9 cellular contexts compared by ENCODE assay signal in the genomic region with DNA sequence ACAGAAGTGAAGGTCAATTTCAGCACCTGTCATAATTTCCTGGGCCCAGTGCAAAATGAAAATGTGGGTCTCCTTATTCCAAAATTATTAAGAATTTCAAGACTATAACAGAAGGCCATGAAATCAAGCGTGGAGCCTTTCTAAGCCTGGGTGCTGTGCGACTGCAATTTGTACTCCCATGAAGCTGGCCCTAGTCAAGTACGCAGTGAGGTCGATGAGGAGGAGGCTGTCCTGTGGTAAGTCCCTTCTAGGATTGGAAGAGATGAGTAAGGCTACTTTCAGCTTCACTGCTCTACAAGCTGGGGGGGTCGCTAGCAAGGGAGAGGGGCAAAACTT. TPM values are rescaled to one million over a fixed set of nuclear protein-coding genes. Genes with fewer than 3 reads are reported as not detected.
DNase-seq lines count a peak whose midpoint lies in the region; ATAC-seq and TF ChIP-seq lines count a peak whose summit lies in the region.
"Had no signal": no experiment of that assay in that cellular context is flagged by ENCODE, and none has a peak within 500 bp of the region (broad histone marks: within the 10 kb centered on the region; RNA-seq: fewer than 3 reads in every experiment).

No MANE protein-coding gene starts in this region.

- H3K4me2 ChIP-seq in skeletal muscle satellite cell (ENCODE audit: low read length): peak overlapping the region; percentile 82

- no peaks in the 10 kb centered on the region for H3K27me3 Mint-ChIP-seq in activated CD4-positive, alpha-beta T cell treated with anti-CD3 and anti-CD28 coated beads, Interleukin-2, amount 10 ng/mL, durations not matched to agents 24 days and 14 days

- ATAC-seq in heart right ventricle: peak; percentile 8 to 60 (median 45)

- H3K27ac Mint-ChIP-seq in activated CD4-positive, alpha-beta T cell treated with anti-CD3 and anti-CD28 coated beads, Interleukin-2, amount 10 ng/mL, durations not matched to agents 24 days and 14 days: peak overlapping the region; percentile 99

- H3K36me3 Mint-ChIP-seq in activated CD4-positive, alpha-beta T cell treated with anti-CD3 and anti-CD28 coated beads, Interleukin-2, amount 10 ng/mL, durations not matched to agents 24 days and 14 days (ENCODE audit: low read depth): peaks cover 24% of the 10 kb centered on the region

- peaks cover 0 to 31% (median 12%) of the 10 kb centered on the region in 9 donors for H3K36me3 ChIP-seq in heart right ventricle
- H3K36me3 ChIP-seq in skeletal muscle satellite cell (ENCODE audit: insufficient read depth, low read length): peaks cover 18% of the 10 kb centered on the region

- TF ChIP-seq CTCF in VCaP (conservative IDR thresholded peaks at IDR 0.05) (no peak), heart right ventricle (IDR thresholded peaks at IDR 0.05) (no peak)

- H3K27ac ChIP-seq in VCaP: peak overlapping the region; percentile 76
- H3K27ac ChIP-seq in heart right ventricle: peak overlapping the region in 9 of 10 donors; percentile 26 to 95 (median 88)

- peaks cover 28% of the 10 kb centered on the region for H3K4me1 Mint-ChIP-seq in activated CD4-positive, alpha-beta T cell treated with anti-CD3 and anti-CD28 coated beads, Interleukin-2, amount 10 ng/mL, durations not matched to agents 24 days and 14 days

- peak overlapping the region; percentile 22 for H3K9ac ChIP-seq in skeletal muscle satellite cell (ENCODE audit: low read depth, low read length)

- H3K4me3 ChIP-seq in heart right ventricle: peak overlapping the region in 9 of 10 donors; percentile 84 to 98 (median 93)
- peak overlapping the region; percentile 83 for H3K4me3 ChIP-seq in skeletal muscle satellite cell (ENCODE audit: low read length)

- WGBS in heart right ventricle, 2 donors: 14 to 20% methylated on average over 5 of the region's 5 CpGs

- peak overlapping the region; percentile 99 for H3K4me3 Mint-ChIP-seq in activated CD4-positive, alpha-beta T cell treated with anti-CD3 and anti-CD28 coated beads, Interleukin-2, amount 10 ng/mL, durations not matched to agents 24 days and 14 days

- H3K27me3 ChIP-seq in heart right ventricle: no peaks in the 10 kb centered on the region
- no peaks in the 10 kb centered on the region for H3K27me3 ChIP-seq in skeletal muscle satellite cell (ENCODE audit: control insufficient read depth, insufficient read depth, low read length)

- intact Hi-C loops in activated CD4-positive, alpha-beta T cell treated with anti-CD3 and anti-CD28 coated beads, Interleukin-2, amount 10 ng/mL, durations not matched to agents 24 days and 14 days (cut with micrococcal nuclease): loop anchor here (1.0 to 2.0 kb wide), 4 partner anchors 20 to 489 kb away; a partner anchor contains a TSS
- intact Hi-C loops in heart right ventricle (cut with DNase I): loop anchor here in 1 of 10 donors (2.0 to 5.0 kb wide), 2 partner anchors 30 to 76 kb away; a partner anchor contains a TSS

- H3K4me1 ChIP-seq in heart right ventricle (peaks cover 7 to 28% (median 22%) of the 10 kb centered on the region in 9 donors), skeletal muscle satellite cell (ENCODE audit: control insufficient read depth, insufficient read depth, low read length) (peaks cover 24% of the 10 kb centered on the region)

- no peaks in the 10 kb centered on the region for H3K9me3 Mint-ChIP-seq in activated CD4-positive, alpha-beta T cell treated with anti-CD3 and anti-CD28 coated beads, Interleukin-2, amount 10 ng/mL, durations not matched to agents 24 days and 14 days

- DNase-seq in activated CD4-positive, alpha-beta T cell treated with anti-CD3 and anti-CD28 coated beads, Interleukin-2, amount 10 ng/mL, durations not matched to agents 24 days and 14 days: no peak
- no peak for DNase-seq in activated CD4-positive, alpha-beta T cell treated with anti-CD3 and anti-CD28 coated beads, Interleukin-2, amount 50 U/mL, for 4 hours
- DNase-seq in heart right ventricle: no peak
- DNase-seq in HT-29 (ENCODE audit: low spot score): no peak
- DNase-seq in activated CD8-positive, alpha-beta memory T cell treated with anti-CD3 and anti-CD28 coated beads for 24 hours: no peak
- DNase-seq in ureter (ENCODE audit: low spot score): no peak

- H3K9me3 ChIP-seq in heart right ventricle (no peaks in the 10 kb centered on the region), skeletal muscle satellite cell (replicated peaks; ENCODE audit: low read length) (no peaks in the 10 kb centered on the region)

RNA-seq across cellular contexts. Expression of a gene that starts 0.4 kb away (rescaled TPM):
- total RNA-seq in activated CD4-positive, alpha-beta T cell treated with anti-CD3 and anti-CD28 coated beads, Interleukin-2, amount 10 ng/mL, durations not matched to agents 24 days and 14 days: 169 and 171 TPM in 2 replicates
- total RNA-seq in heart right ventricle (10 to 100 TPM; 48.9 to 84.0 (median 61.4) TPM), ureter (56.1 TPM)
- 10 to 100 TPM; 62.8 to 95.9 TPM for polyA plus RNA-seq in heart right ventricle
- total RNA-seq in skeletal muscle satellite cell (2012; rRNA removed): 19.3 and 23.6 TPM in 2 replicates
- total RNA-seq in HT-29 (2014; rRNA removed; shearing (Covaris generic)): 124 TPM in 2 replicates

RNA-seq across cellular contexts. Expression of a gene that starts 7.3 kb away (rescaled TPM):
- total RNA-seq in activated CD4-positive, alpha-beta T cell treated with anti-CD3 and anti-CD28 coated beads, Interleukin-2, amount 10 ng/mL, durations not matched to agents 24 days and 14 days: not detected in 2 replicates
- total RNA-seq in heart right ventricle (10 to 100 TPM in 2 of 10 donors, 1 to 10 TPM in 8; 2.7 to 14.7 (median 7.8) TPM), ureter (not detected)
- 1 to 10 TPM; 2.7 to 4.0 TPM for polyA plus RNA-seq in heart right ventricle
- not detected in 2 replicates for total RNA-seq in skeletal muscle satellite cell (2012; rRNA removed)
- 17.6 and 18.4 TPM in 2 replicates for total RNA-seq in HT-29 (2014; rRNA removed; shearing (Covaris generic))
- total RNA-seq: Daoy had no signal

RNA-seq across cellular contexts. Expression of a gene that starts 20.8 kb away (rescaled TPM):
- total RNA-seq in activated CD4-positive, alpha-beta T cell treated with anti-CD3 and anti-CD28 coated beads, Interleukin-2, amount 10 ng/mL, durations not matched to agents 24 days and 14 days: 12.1 and 14.2 TPM in 2 replicates
- total RNA-seq in heart right ventricle (10 to 100 TPM in 1 of 10 donors, 1 to 10 TPM in 9; 6.5 to 10.0 (median 8.6) TPM), ureter (9.0 TPM)
- 10 to 100 TPM in 1 of 2 donors, 1 to 10 TPM in 1; 8.0 to 19.5 TPM for polyA plus RNA-seq in heart right ventricle
- 5.3 and 5.7 TPM in 2 replicates for total RNA-seq in skeletal muscle satellite cell (2012; rRNA removed)
- total RNA-seq in HT-29 (2014; rRNA removed; shearing (Covaris generic)): 17.4 and 27.5 TPM in 2 replicates

RNA-seq across cellular contexts. Expression of a gene that starts 31.0 kb away (rescaled TPM):
- total RNA-seq in activated CD4-positive, alpha-beta T cell treated with anti-CD3 and anti-CD28 coated beads, Interleukin-2, amount 10 ng/mL, durations not matched to agents 24 days and 14 days: 41.8 and 47.1 TPM in 2 replicates
- total RNA-seq in heart right ventricle: 10 to 100 TPM; 12.4 to 31.3 (median 20.4) TPM
- 10 to 100 TPM; 13.7 to 21.1 TPM for polyA plus RNA-seq in heart right ventricle
- total RNA-seq in skeletal muscle satellite cell (2012; rRNA removed): 7.4 and 8.5 TPM in 2 replicates
- 25.2 and 37.2 TPM in 2 replicates for total RNA-seq in HT-29 (2014; rRNA removed; shearing (Covaris generic))
- total RNA-seq in ureter: 47.3 TPM

RNA-seq across cellular contexts. Expression of a gene that starts 39.2 kb away (rescaled TPM):
- not detected in 2 replicates for total RNA-seq in activated CD4-positive, alpha-beta T cell treated with anti-CD3 and anti-CD28 coated beads, Interleukin-2, amount 10 ng/mL, durations not matched to agents 24 days and 14 days
- total RNA-seq in heart right ventricle: under 1 TPM in 4 of 10 donors, not detected in 6; 0.21 to 0.26 (median 0.24) TPM
- polyA plus RNA-seq in heart right ventricle: under 1 TPM in 1 of 2 donors, not detected in 1; 0.15 TPM
- not detected in 2 replicates for total RNA-seq in skeletal muscle satellite cell (2012; rRNA removed)
- total RNA-seq in HT-29 (2014; rRNA removed; shearing (Covaris generic)): 47.1 and 48.7 TPM in 2 replicates
- 15.7 TPM for total RNA-seq in ureter
